ENCODE assay signal across 25 cellular contexts in genomic region chr4:105433421-105433820, GRCh38.
"Had no signal": no experiment of that assay in that cellular context is flagged by ENCODE, and none has a peak within 500 bp of the region (broad histone marks: within the 10 kb centered on the region; RNA-seq: fewer than 3 reads in every experiment).

No MANE protein-coding gene starts in this region.

- H3K27ac ChIP-seq: adrenal gland, ascending aorta, brain microvascular endothelial cell, dorsolateral prefrontal cortex, esophagus muscularis mucosa, gastroesophageal sphincter, heart left ventricle, sigmoid colon, testis, vagina had no signal

- DNase-seq: activated CD4-positive, alpha-beta T cell treated with anti-CD3 and anti-CD28 coated beads for 4 hours; activated CD4-positive, alpha-beta T cell treated with anti-CD3 and anti-CD28 coated beads, Interleukin-2, amount 50 U/mL, for 48 hours; activated CD4-positive, CD25-positive, alpha-beta regulatory T cell; activated CD8-positive, alpha-beta memory T cell treated with anti-CD3 and anti-CD28 coated beads, Interleukin-2, amount 50 U/mL, for 48 hours; activated naive CD4-positive, alpha-beta T cell; activated T-cell treated with anti-CD3 and anti-CD28 coated beads, Interleukin-2, amount 50 U/mL, for 4 hours; adrenal gland; brain microvascular endothelial cell; central memory CD4-positive, alpha-beta T cell; dorsolateral prefrontal cortex; effector memory CD8-positive, alpha-beta T cell; heart left ventricle; islet precursor cell; left colon; naive B cell; retina; sigmoid colon; stimulated activated CD4-positive, alpha-beta T cell treated with anti-CD3 and anti-CD28 coated beads, Interleukin-15, amount 100 ng/mL, for 24 hours; T1000; testis had no signal

- H3K9me3 ChIP-seq: adrenal gland, gastroesophageal sphincter, sigmoid colon, testis, vagina had no signal

- H3K4me1 ChIP-seq: adrenal gland, ascending aorta, esophagus muscularis mucosa, gastroesophageal sphincter, heart left ventricle, sigmoid colon, testis, vagina had no signal

- H3K4me3 ChIP-seq: adrenal gland, ascending aorta, dorsolateral prefrontal cortex, esophagus muscularis mucosa, gastroesophageal sphincter, heart left ventricle, sigmoid colon, smooth muscle cell, testis, vagina had no signal

- H3K27me3 ChIP-seq: adrenal gland, ascending aorta, brain microvascular endothelial cell, dorsolateral prefrontal cortex, esophagus muscularis mucosa, gastroesophageal sphincter, heart left ventricle, sigmoid colon, testis, vagina had no signal
